10 cellular contexts compared by ENCODE assay signal in the genomic region with DNA sequence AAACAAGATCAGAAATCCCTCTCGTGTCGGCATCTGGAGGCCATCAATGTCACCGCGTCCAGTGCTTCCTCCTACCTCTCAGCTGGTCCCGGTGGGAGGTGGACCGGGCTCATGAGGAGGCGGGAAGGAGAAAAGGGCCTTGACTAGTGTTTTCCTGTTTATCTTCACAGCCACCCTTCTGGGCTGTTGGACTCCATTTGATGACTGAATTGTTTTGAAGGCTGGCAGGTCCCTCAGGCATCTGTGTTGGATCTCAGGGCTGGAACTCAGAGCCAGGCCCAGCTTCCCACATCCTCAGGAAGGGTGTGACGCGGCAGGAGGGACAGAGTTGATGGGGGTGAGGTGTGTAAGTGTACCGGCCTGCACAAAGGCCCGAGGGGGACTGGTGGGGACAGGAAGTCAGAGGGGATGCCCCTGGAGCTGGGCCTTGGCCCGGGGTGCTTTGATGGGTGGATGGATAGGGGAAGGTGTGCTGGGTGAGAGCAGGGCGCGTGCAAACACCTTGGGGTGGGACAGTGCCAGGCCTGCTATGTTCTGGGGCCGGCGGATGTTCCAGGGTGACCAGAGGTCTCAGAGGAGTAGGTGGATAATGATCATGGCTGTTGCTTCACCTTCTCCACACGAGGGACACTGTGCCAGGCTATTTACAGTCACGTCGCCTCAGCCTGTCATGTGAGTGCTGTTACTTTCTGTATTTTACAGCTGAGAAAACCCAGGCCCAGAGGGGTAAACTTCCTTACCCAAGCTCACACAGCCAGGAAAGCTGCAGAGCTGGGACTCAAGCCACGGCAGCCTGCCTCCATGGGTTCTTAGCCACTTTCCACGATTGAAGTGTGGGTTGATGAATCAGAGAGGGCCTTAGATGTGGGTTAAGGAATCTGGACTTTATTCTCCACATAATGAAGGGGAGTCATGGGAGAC. TPM values are rescaled to one million over a fixed set of nuclear protein-coding genes. Genes with fewer than 3 reads are reported as not detected.
A peak's percentile ranks its signal among the peaks of the same experiment; 100 is the strongest.
DNase-seq lines count a peak whose midpoint lies in the region; ATAC-seq and TF ChIP-seq lines count a peak whose summit lies in the region.
"Had no signal": no experiment of that assay in that cellular context is flagged by ENCODE, and none has a peak within 500 bp of the region (broad histone marks: within the 10 kb centered on the region; RNA-seq: fewer than 3 reads in every experiment).

No MANE protein-coding gene starts in this region.

- peaks cover 3% of the 10 kb centered on the region for H3K27me3 Mint-ChIP-seq in GM23338 (ENCODE audit: insufficient read depth, low read depth, poor library complexity)
- no peaks in the 10 kb centered on the region for H3K27me3 Mint-ChIP-seq in activated T-helper 1 cell treated with anti-CD3 and anti-CD28 coated beads, Interleukin-12 subunit alpha, Interleukin-12 subunit beta, Interleukin-2, Interleukin-4 antibody, amounts not matched to agents 30 ng/mL and 10 ng/mL and 1 ng/mL, durations not matched to agents 14 hours and 24 hours and 36 hours (ENCODE audit: insufficient read depth)
- H3K27me3 Mint-ChIP-seq in naive thymus-derived CD8-positive, alpha-beta T cell: no peaks in the 10 kb centered on the region

- no peaks in the 10 kb centered on the region for H3K4me1 ChIP-seq in GM23338 (ENCODE audit: insufficient read depth)
- H3K4me1 ChIP-seq in gastrocnemius medialis: peaks cover 13 to 29% of the 10 kb centered on the region in 2 donors

- TF ChIP-seq CTCF in GM23338 (conservative IDR thresholded peaks at IDR 0.05; ENCODE audit: low read depth in 2 of 2): no peak
- no peak for TF ChIP-seq CTCF in gastrocnemius medialis (IDR thresholded peaks at IDR 0.05 in 4 of 5, conservative IDR thresholded peaks at IDR 0.05 in 1 of 5)

- H3K27ac Mint-ChIP-seq in GM23338: peak overlapping the region; percentile 68; the same call in 1 of the 2 replicates
- H3K27ac Mint-ChIP-seq in activated T-helper 1 cell treated with anti-CD3 and anti-CD28 coated beads, Interleukin-12 subunit alpha, Interleukin-12 subunit beta, Interleukin-2, Interleukin-4 antibody, amounts not matched to agents 30 ng/mL and 10 ng/mL and 1 ng/mL, durations not matched to agents 14 hours and 24 hours and 36 hours: peak overlapping the region; percentile 20
- H3K27ac Mint-ChIP-seq in naive thymus-derived CD8-positive, alpha-beta T cell: peak overlapping the region in 2 of 10 donors; percentile 27 to 78

- no peak overlapping the region for H2AFZ ChIP-seq in GM23338

- H3F3A ChIP-seq in GM23338 (replicated peaks; ENCODE audit: low read depth): no peaks in the 10 kb centered on the region

- TF ChIP-seq POLR2A in gastrocnemius medialis (IDR thresholded peaks at IDR 0.05): no peak

- H3K4me3 Mint-ChIP-seq in GM23338: no peak overlapping the region
- H3K4me3 Mint-ChIP-seq in activated T-helper 1 cell treated with anti-CD3 and anti-CD28 coated beads, Interleukin-12 subunit alpha, Interleukin-12 subunit beta, Interleukin-2, Interleukin-4 antibody, amounts not matched to agents 30 ng/mL and 10 ng/mL and 1 ng/mL, durations not matched to agents 14 hours and 24 hours and 36 hours: no peak overlapping the region
- no peak overlapping the region for H3K4me3 Mint-ChIP-seq in naive thymus-derived CD8-positive, alpha-beta T cell
- H3K4me3 Mint-ChIP-seq: nephron progenitor cell had no signal

- intact Hi-C loops in activated T-helper 1 cell treated with anti-CD3 and anti-CD28 coated beads, Interleukin-12 subunit alpha, Interleukin-12 subunit beta, Interleukin-2, Interleukin-4 antibody, amounts not matched to agents 30 ng/mL and 10 ng/mL and 1 ng/mL, durations not matched to agents 14 hours and 24 hours and 36 hours (cut with micrococcal nuclease): loop anchor here (5.0 kb wide), 1 partner anchor 124 kb away; no protein-coding TSS in a partner anchor
- intact Hi-C loops in gastrocnemius medialis (cut with DNase I; ENCODE audit: low total_unique reads): loop anchor here (2.0 to 5.0 kb wide), 3 partner anchors 69 to 274 kb away; no protein-coding TSS in a partner anchor

- H3K36me3 ChIP-seq in GM23338 (ENCODE audit: insufficient read depth) (no peaks in the 10 kb centered on the region), gastrocnemius medialis (no peaks in the 10 kb centered on the region)

- H3K4me1 Mint-ChIP-seq in GM23338: peaks cover 12% of the 10 kb centered on the region
- H3K4me1 Mint-ChIP-seq in activated T-helper 1 cell treated with anti-CD3 and anti-CD28 coated beads, Interleukin-12 subunit alpha, Interleukin-12 subunit beta, Interleukin-2, Interleukin-4 antibody, amounts not matched to agents 30 ng/mL and 10 ng/mL and 1 ng/mL, durations not matched to agents 14 hours and 24 hours and 36 hours (ENCODE audit: low read depth): peaks cover 12% of the 10 kb centered on the region
- H3K4me1 Mint-ChIP-seq in naive thymus-derived CD8-positive, alpha-beta T cell: peaks cover 0 to 3% (median under 1%) of the 10 kb centered on the region in 4 donors

- H3K9me3 Mint-ChIP-seq in GM23338: no peaks in the 10 kb centered on the region; the same call in 1 of the 3 replicates
- H3K9me3 Mint-ChIP-seq in activated T-helper 1 cell treated with anti-CD3 and anti-CD28 coated beads, Interleukin-12 subunit alpha, Interleukin-12 subunit beta, Interleukin-2, Interleukin-4 antibody, amounts not matched to agents 30 ng/mL and 10 ng/mL and 1 ng/mL, durations not matched to agents 14 hours and 24 hours and 36 hours: no peaks in the 10 kb centered on the region
- H3K9me3 Mint-ChIP-seq in naive thymus-derived CD8-positive, alpha-beta T cell: no peaks in the 10 kb centered on the region
- H3K9me3 Mint-ChIP-seq: nephron progenitor cell had no signal

- H3K9me2 ChIP-seq in GM23338 (ENCODE audit: insufficient read depth): no peaks in the 10 kb centered on the region

- ATAC-seq in GM23338 (no peak), gastrocnemius medialis (peak; percentile 73 to 79), GM19452 (IDR thresholded peaks at IDR 0.05; ENCODE audit: unreplicated experiment) (no peak), HG02623 (IDR thresholded peaks at IDR 0.05; ENCODE audit: unreplicated experiment) (no peak)
- ATAC-seq in naive thymus-derived CD8-positive, alpha-beta T cell: no peak

- no peaks in the 10 kb centered on the region for H3K27me3 ChIP-seq in GM23338 (ENCODE audit: insufficient read depth)
- H3K27me3 ChIP-seq in gastrocnemius medialis: no peaks in the 10 kb centered on the region

- POLR2A ChIA-PET in naive thymus-derived CD8-positive, alpha-beta T cell (lab: Charles Lee): interaction anchor here (1.0 kb wide), 1 partner anchor 121 kb away, joined by 6 read pairs; no protein-coding TSS in a partner anchor

- DNase-seq in GM23338 (ENCODE audit: low spot score) (no peak), iPS-NIHi7 (ENCODE audit: extremely low spot score) (peak; percentile 27), gastrocnemius medialis (peak; percentile 57 to 63)
- no peak for DNase-seq in activated T-helper 1 cell treated with anti-CD3 and anti-CD28 coated beads, Interleukin-12 subunit alpha, Interleukin-12 subunit beta, Interleukin-2, Interleukin-4 antibody, amounts not matched to agents 30 ng/mL and 10 ng/mL and 1 ng/mL, durations not matched to agents 14 hours and 24 hours and 36 hours (ENCODE audit: low spot score)
- no peak for DNase-seq in naive thymus-derived CD8-positive, alpha-beta T cell
- no peak for DNase-seq in activated CD4-positive, CD25-positive, alpha-beta regulatory T cell treated with anti-CD3 and anti-CD28 coated beads, Interleukin-2, amount 50 U/mL, for 72 hours
- DNase-seq: cerebellar nuclear complex, nephron progenitor cell had no signal

- no peaks in the 10 kb centered on the region for H3K36me3 Mint-ChIP-seq in GM23338 (ENCODE audit: low read depth)
- no peaks in the 10 kb centered on the region for H3K36me3 Mint-ChIP-seq in activated T-helper 1 cell treated with anti-CD3 and anti-CD28 coated beads, Interleukin-12 subunit alpha, Interleukin-12 subunit beta, Interleukin-2, Interleukin-4 antibody, amounts not matched to agents 30 ng/mL and 10 ng/mL and 1 ng/mL, durations not matched to agents 14 hours and 24 hours and 36 hours (ENCODE audit: low read depth)
- H3K36me3 Mint-ChIP-seq in naive thymus-derived CD8-positive, alpha-beta T cell: peaks cover 0 to 10% (median 2%) of the 10 kb centered on the region in 3 donors

- no peak overlapping the region for H3K4me2 ChIP-seq in GM23338

- no peaks in the 10 kb centered on the region for H3K9me3 ChIP-seq in gastrocnemius medialis

- H3K27ac ChIP-seq in GM23338 (ENCODE audit: low read depth) (no peak overlapping the region; the same call in 1 of the 2 replicates), gastrocnemius medialis (peak overlapping the region; percentile 59 to 76 (median 62))

- no peaks in the 10 kb centered on the region for H4K20me1 ChIP-seq in GM23338 (replicated peaks; ENCODE audit: insufficient read depth)

- H3K79me2 ChIP-seq in GM23338 (replicated peaks; ENCODE audit: insufficient read depth): no peaks in the 10 kb centered on the region

- in situ Hi-C loops in gastrocnemius medialis (cut with MboI; ENCODE audit: low sequenced_read_pairs in 4 of 4): no loop called here

- no peak overlapping the region for H3K4me3 ChIP-seq in GM23338
- peak overlapping the region in 1 of 4 donors; percentile 9 for H3K4me3 ChIP-seq in gastrocnemius medialis

TF ChIP-seq in GM23338, 12 proteins besides CTCF, POLR2A, EP300 and RAD21 (continues in another document):
- no peak for TF ChIP-seq ZNF114 (CRISPR knock-in tag; IDR thresholded peaks at IDR 0.05)
- no peak for TF ChIP-seq NANOG (IDR thresholded peaks at IDR 0.05; ENCODE audit: borderline replicate concordance)
- TF ChIP-seq ZNF331 (CRISPR knock-in tag; IDR thresholded peaks at IDR 0.05; ENCODE audit: low read depth): no peak
- TF ChIP-seq CREB1 (CRISPR knock-in tag; IDR thresholded peaks at IDR 0.05; ENCODE audit: low read depth): no peak
- TF ChIP-seq JUNB (IDR thresholded peaks at IDR 0.05; ENCODE audit: unreplicated experiment): no peak
- TF ChIP-seq EZH2phosphoT487 (IDR thresholded peaks at IDR 0.05; ENCODE audit: unreplicated experiment): no peak
- TF ChIP-seq STAT1 (IDR thresholded peaks at IDR 0.05; ENCODE audit: unreplicated experiment): no peak
- TF ChIP-seq EZH2 (IDR thresholded peaks at IDR 0.05; ENCODE audit: low read depth, unreplicated experiment): no peak

RNA-seq across cellular contexts. Expression of a gene that starts 17.9 kb away (rescaled TPM):
- total RNA-seq in GM23338 (2014; rRNA removed; shearing (Covaris generic)): 42.6 and 49.3 TPM in 2 replicates
- 14.5 and 15.7 TPM in 2 replicates for polyA plus RNA-seq in GM23338 (2016; fragmentation: Nextera tagmentation; extraction: Ambion mirVana)
- 94.5 and 96.4 TPM in 2 replicates for total RNA-seq in activated T-helper 1 cell treated with anti-CD3 and anti-CD28 coated beads, Interleukin-12 subunit alpha, Interleukin-12 subunit beta, Interleukin-2, Interleukin-4 antibody, amounts not matched to agents 30 ng/mL and 10 ng/mL and 1 ng/mL, durations not matched to agents 14 hours and 24 hours and 36 hours
- total RNA-seq in gastrocnemius medialis: 100 to 1,000 TPM in 1 of 4 donors, 10 to 100 TPM in 3; 57.4 to 109 (median 82.7) TPM
- total RNA-seq in naive thymus-derived CD8-positive, alpha-beta T cell: 10 to 100 TPM; 57.5 to 59.5 TPM
- polyA plus RNA-seq in naive thymus-derived CD8-positive, alpha-beta T cell: 1 to 10 TPM; 4.0 to 5.0 (median 4.8) TPM

Comparison
In these comparisons a context has a peak if more than half of its experiments do, and no peak if none do; other contexts are left out.
1. ATAC-seq: peak in gastrocnemius medialis (2 of 2); none in GM23338 (single experiment), GM19452 (single experiment), naive thymus-derived CD8-positive, alpha-beta T cell (0 of 2) and HG02623 (single experiment).
2. DNase-seq: peak in iPS-NIHi7 (single experiment) and gastrocnemius medialis (2 of 2); none in GM23338 (single experiment), activated T-helper 1 cell treated with anti-CD3 and anti-CD28 coated beads, Interleukin-12 subunit alpha, Interleukin-12 subunit beta, Interleukin-2, Interleukin-4 antibody, amounts not matched to agents 30 ng/mL and 10 ng/mL and 1 ng/mL, durations not matched to agents 14 hours and 24 hours and 36 hours (single experiment), naive thymus-derived CD8-positive, alpha-beta T cell (0 of 10) and activated CD4-positive, CD25-positive, alpha-beta regulatory T cell treated with anti-CD3 and anti-CD28 coated beads, Interleukin-2, amount 50 U/mL, for 72 hours (single experiment).